Comparison of ENCODE assay signal across 27 cellular contexts in the genomic region with DNA sequence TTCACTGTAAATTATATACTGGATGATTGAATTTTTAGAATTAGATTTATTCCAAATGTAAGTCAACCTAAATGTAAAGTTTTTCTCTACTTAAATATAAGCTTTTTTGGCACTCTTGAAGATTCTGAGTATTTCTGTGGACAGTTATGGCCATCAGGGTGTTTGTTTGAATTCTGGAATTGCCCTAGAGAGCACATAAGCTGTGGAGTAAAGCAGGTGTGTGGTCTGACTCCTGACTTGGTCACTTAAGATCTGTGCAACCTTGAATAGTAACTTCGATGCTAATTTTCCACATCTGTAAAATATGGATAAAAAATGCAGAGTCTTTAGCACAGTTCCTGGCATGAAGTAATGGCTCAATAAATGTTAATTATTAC.
DNase-seq lines count a peak whose midpoint lies in the region; ATAC-seq and TF ChIP-seq lines count a peak whose summit lies in the region.
"Had no signal": no experiment of that assay in that cellular context is flagged by ENCODE, and none has a peak within 500 bp of the region (broad histone marks: within the 10 kb centered on the region; RNA-seq: fewer than 3 reads in every experiment).

No MANE protein-coding gene starts in this region.

- H3K4me1 ChIP-seq in cardiac muscle cell (ENCODE audit: low read depth): peaks cover 22% of the 10 kb centered on the region

- H3K9me3 ChIP-seq in cardiac muscle cell (ENCODE audit: low read depth): no peaks in the 10 kb centered on the region
- H3K9me3 ChIP-seq: heart left ventricle had no signal

- DNase-seq in cardiac muscle cell (ENCODE audit: low read depth in 1 of 2, low spot score in 1 of 2) (no peak), Right ventricle myocardium inferior (ENCODE audit: missing footprints) (no peak), A172 (ENCODE audit: low spot score) (no peak), activated gamma-delta T cell (lab: John Stamatoyannopoulos, UW) (no peak)
- no peak for DNase-seq in stimulated activated naive B cell treated with anti-CD40 and anti-IgM and Interleukin-4, amounts not matched to agents 10 μg/mL and 1 μg/mL and 100 μg/mL, for 72 hours
- DNase-seq in activated CD4-positive, CD25-positive, alpha-beta regulatory T cell treated with anti-CD3 and anti-CD28 coated beads, Interleukin-2, amount 50 U/mL, for 72 hours: no peak
- DNase-seq: 8988T; activated CD4-positive, alpha-beta T cell treated with anti-CD3 and anti-CD28 coated beads for 4 hours; activated effector memory CD4-positive, alpha-beta T cell treated with Interleukin-2 at 50 U/mL for 16 hours; activated T-cell treated with anti-CD3 and anti-CD28 coated beads for 4 hours; caudate nucleus; CD4-positive, alpha-beta memory T cell; cortex of kidney; DMS 273 treated with DMSO at 0.1 percent for 48 hours; effector memory CD8-positive, alpha-beta T cell; heart left ventricle; IMR-90; midbrain; NCI-H1048; NCI-H187 treated with DMSO at 0.1 percent for 48 hours; NCI-H524 treated with DMSO at 0.1 percent for 48 hours; PC-9; SHP77; stimulated activated naive CD8-positive, alpha-beta T cell treated with anti-CD3 and anti-CD28 coated beads, Interleukin-15, amount 100 ng/mL, for 72 hours had no signal

- H3K4me1 Mint-ChIP-seq in stimulated activated naive B cell treated with anti-CD40 and anti-IgM and Interleukin-4, amounts not matched to agents 10 μg/mL and 1 μg/mL and 100 μg/mL, for 72 hours: peaks cover 17 to 39% of the 10 kb centered on the region in 2 donors
- H3K4me1 Mint-ChIP-seq: nephron had no signal

- no peak overlapping the region for H3K27ac Mint-ChIP-seq in stimulated activated naive B cell treated with anti-CD40 and anti-IgM and Interleukin-4, amounts not matched to agents 10 μg/mL and 1 μg/mL and 100 μg/mL, for 72 hours
- H3K27ac Mint-ChIP-seq: nephron had no signal

- no peak overlapping the region for H3K4me3 Mint-ChIP-seq in stimulated activated naive B cell treated with anti-CD40 and anti-IgM and Interleukin-4, amounts not matched to agents 10 μg/mL and 1 μg/mL and 100 μg/mL, for 72 hours
- H3K4me3 Mint-ChIP-seq: effector memory CD8-positive, alpha-beta T cell; nephron; stimulated activated naive CD8-positive, alpha-beta T cell treated with anti-CD3 and anti-CD28 coated beads, Interleukin-15, amount 100 ng/mL, for 72 hours had no signal

- intact Hi-C loops in Right ventricle myocardium inferior (cut with DNase I): no loop called here

- H3K4me3 ChIP-seq in cardiac muscle cell: no peak overlapping the region
- H3K4me3 ChIP-seq: heart left ventricle, PC-9 had no signal

- H3K36me3 ChIP-seq in cardiac muscle cell: no peaks in the 10 kb centered on the region
- H3K36me3 ChIP-seq: heart left ventricle had no signal

- no peak for TF ChIP-seq CTCF in cardiac muscle cell (IDR thresholded peaks at IDR 0.05; ENCODE audit: low read depth, low read length)

- peak overlapping the region; percentile 38 for H3K27ac ChIP-seq in cardiac muscle cell
- H3K27ac ChIP-seq: heart left ventricle had no signal

- H3K9me3 Mint-ChIP-seq in stimulated activated naive B cell treated with anti-CD40 and anti-IgM and Interleukin-4, amounts not matched to agents 10 μg/mL and 1 μg/mL and 100 μg/mL, for 72 hours: no peaks in the 10 kb centered on the region
- H3K9me3 Mint-ChIP-seq: CD4-positive, alpha-beta memory T cell; effector memory CD8-positive, alpha-beta T cell; nephron; stimulated activated naive CD8-positive, alpha-beta T cell treated with anti-CD3 and anti-CD28 coated beads, Interleukin-15, amount 100 ng/mL, for 72 hours had no signal

- ATAC-seq in Right ventricle myocardium inferior (no peak), GM21737 (IDR thresholded peaks at IDR 0.05; ENCODE audit: unreplicated experiment) (peak; percentile 16), HG03039 (IDR thresholded peaks at IDR 0.05; ENCODE audit: unreplicated experiment) (peak; percentile 43)
- peak; percentile 69 to 71 for ATAC-seq in stimulated activated naive B cell treated with anti-CD40 and anti-IgM and Interleukin-4, amounts not matched to agents 10 μg/mL and 1 μg/mL and 100 μg/mL, for 72 hours (replicated peaks)
- ATAC-seq: effector memory CD8-positive, alpha-beta T cell; heart left ventricle had no signal

- peaks cover 8 to 24% of the 10 kb centered on the region in 2 donors for H3K36me3 Mint-ChIP-seq in stimulated activated naive B cell treated with anti-CD40 and anti-IgM and Interleukin-4, amounts not matched to agents 10 μg/mL and 1 μg/mL and 100 μg/mL, for 72 hours

- no peaks in the 10 kb centered on the region for H3K27me3 ChIP-seq in cardiac muscle cell
- H3K27me3 ChIP-seq: heart left ventricle had no signal

- no peaks in the 10 kb centered on the region for H3K27me3 Mint-ChIP-seq in stimulated activated naive B cell treated with anti-CD40 and anti-IgM and Interleukin-4, amounts not matched to agents 10 μg/mL and 1 μg/mL and 100 μg/mL, for 72 hours
- H3K27me3 Mint-ChIP-seq: CD4-positive, alpha-beta memory T cell; effector memory CD8-positive, alpha-beta T cell; stimulated activated naive CD8-positive, alpha-beta T cell treated with anti-CD3 and anti-CD28 coated beads, Interleukin-15, amount 100 ng/mL, for 72 hours had no signal
